9 cellular contexts compared by ENCODE assay signal in genomic region chr17:7852262-7852670, GRCh38. TPM values are rescaled to one million over a fixed set of nuclear protein-coding genes. Genes with fewer than 3 reads are reported as not detected.
DNase-seq lines count a peak whose midpoint lies in the region; ATAC-seq and TF ChIP-seq lines count a peak whose summit lies in the region.
"Had no signal": no experiment of that assay in that cellular context is flagged by ENCODE, and none has a peak within 500 bp of the region (broad histone marks: within the 10 kb centered on the region; RNA-seq: fewer than 3 reads in every experiment).

No MANE protein-coding gene starts in this region.

- H3K27me3 Mint-ChIP-seq in CD4-positive, CD25-positive, alpha-beta regulatory T cell: no peaks in the 10 kb centered on the region
- H3K27me3 Mint-ChIP-seq in naive thymus-derived CD8-positive, alpha-beta T cell: no peaks in the 10 kb centered on the region
- H3K27me3 Mint-ChIP-seq: stimulated activated naive CD8-positive, alpha-beta T cell treated with anti-CD3 and anti-CD28 coated beads, Interleukin-15, amount 100 ng/mL, for 72 hours had no signal

- no peak for TF ChIP-seq POLR2A in breast epithelium (IDR thresholded peaks at IDR 0.05)

- H3K4me1 Mint-ChIP-seq in CD4-positive, CD25-positive, alpha-beta regulatory T cell: peaks cover 0 to 27% (median 8%) of the 10 kb centered on the region in 4 donors
- H3K4me1 Mint-ChIP-seq in naive thymus-derived CD8-positive, alpha-beta T cell: peaks cover 16 to 25% (median 21%) of the 10 kb centered on the region in 4 donors

- intact Hi-C loops in breast epithelium (cut with DNase I; ENCODE audit: low total_unique reads): no loop called here

- peak overlapping the region in 2 of 4 donors; percentile 78 to 85 for H3K4me3 Mint-ChIP-seq in CD4-positive, CD25-positive, alpha-beta regulatory T cell
- H3K4me3 Mint-ChIP-seq in naive thymus-derived CD8-positive, alpha-beta T cell: peak overlapping the region in 4 of 10 donors; percentile 4 to 64 (median 22)

- H3K4me2 ChIP-seq in trophoblast cell (ENCODE audit: low read length): no peak overlapping the region

- peaks cover 1% of the 10 kb centered on the region for H3K79me2 ChIP-seq in trophoblast cell (ENCODE audit: control insufficient read depth, insufficient read depth, low read length, poor library complexity)

- WGBS in trophoblast cell (ENCODE audit: extremely low coverage, insufficient coverage, insufficient read length): no CpG with 5 or more reads among the region's 20 CpGs

- H3K4me1 ChIP-seq in CD4-positive, CD25-positive, alpha-beta regulatory T cell (ENCODE audit: control insufficient read depth, insufficient read depth, low read length, poor library complexity, severe bottlenecking): peaks cover 33% of the 10 kb centered on the region
- H3K4me1 ChIP-seq in HUES6 (ENCODE audit: control insufficient read depth, insufficient read depth, low read length) (peaks cover 23% of the 10 kb centered on the region), breast epithelium (peaks cover 8 to 9% of the 10 kb centered on the region in 2 donors), trophoblast cell (ENCODE audit: control insufficient read depth in 1 of 2, insufficient read depth in 2 of 2, low read length in 2 of 2) (peaks cover 16 to 30% of the 10 kb centered on the region in 2 experiments)

- H3K36me3 ChIP-seq in CD4-positive, CD25-positive, alpha-beta regulatory T cell (ENCODE audit: control insufficient read depth, insufficient read depth, low read length): peaks cover 16% of the 10 kb centered on the region
- H3K36me3 ChIP-seq in HUES6 (ENCODE audit: control insufficient read depth, insufficient read depth, low read length) (peaks cover 27% of the 10 kb centered on the region), breast epithelium (no peaks in the 10 kb centered on the region), trophoblast cell (ENCODE audit: control insufficient read depth in 1 of 2, insufficient read depth in 2 of 2, low read length in 2 of 2) (peaks cover 63 to 70% of the 10 kb centered on the region in 2 experiments)

- no peak overlapping the region for H2AK5ac ChIP-seq in trophoblast cell (ENCODE audit: low read length)

- TF ChIP-seq CTCF in breast epithelium (IDR thresholded peaks at IDR 0.05): no peak

- no peak overlapping the region for H2BK120ac ChIP-seq in trophoblast cell (ENCODE audit: insufficient read depth, low read length, poor library complexity)

- no peaks in the 10 kb centered on the region for H3K9me3 ChIP-seq in CD4-positive, CD25-positive, alpha-beta regulatory T cell (ENCODE audit: control insufficient read depth in 2 of 2, low read length in 2 of 2)
- H3K9me3 ChIP-seq in HUES6 (ENCODE audit: control insufficient read depth, insufficient read depth, low read depth, low read length) (no peaks in the 10 kb centered on the region), breast epithelium (no peaks in the 10 kb centered on the region), trophoblast cell (ENCODE audit: insufficient read depth, low read depth, low read length) (peaks cover 4% of the 10 kb centered on the region)

- DNase-seq in CD4-positive, CD25-positive, alpha-beta regulatory T cell: peak in 1 of 3 donors; percentile 28
- no peak for DNase-seq in breast epithelium (ENCODE audit: low spot score in 2 of 2)
- peak in 3 of 10 donors; percentile 24 to 71 (median 36) for DNase-seq in naive thymus-derived CD8-positive, alpha-beta T cell
- no peak for DNase-seq in NCI-H1436 treated with DMSO at 0.1 percent for 48 hours (lab: John Stamatoyannopoulos, UW)
- no peak for DNase-seq in NCI-H2107 treated with DMSO at 0.1 percent for 48 hours (lab: John Stamatoyannopoulos, UW; ENCODE audit: unreplicated experiment)
- no peak for DNase-seq in trophoblast cell
- DNase-seq in NCI-H526 (lab: John Stamatoyannopoulos, UW): no peak

- H4K12ac ChIP-seq in trophoblast cell (ENCODE audit: low read depth, low read length): no peak overlapping the region

- H3K18ac ChIP-seq in trophoblast cell (ENCODE audit: low read length): no peak overlapping the region

- H4K8ac ChIP-seq in trophoblast cell (ENCODE audit: low read depth, low read length): no peak overlapping the region

- H3K23ac ChIP-seq in trophoblast cell (ENCODE audit: low read length): no peak overlapping the region

- H2BK5ac ChIP-seq in trophoblast cell (ENCODE audit: low read depth, low read length, poor library complexity): no peak overlapping the region

- no peaks in the 10 kb centered on the region for H3K36me3 Mint-ChIP-seq in CD4-positive, CD25-positive, alpha-beta regulatory T cell
- H3K36me3 Mint-ChIP-seq in naive thymus-derived CD8-positive, alpha-beta T cell: peaks cover 0 to 26% (median 1%) of the 10 kb centered on the region in 3 donors

- POLR2A ChIA-PET in naive thymus-derived CD8-positive, alpha-beta T cell (lab: Charles Lee): interaction anchor here (0.6 to 5.8 kb wide), 5 partner anchors 10 to 157 kb away, joined by 3 to 96 read pairs (median 10); partner anchors contain the start of gene KDM6B

- H2AFZ ChIP-seq in trophoblast cell (ENCODE audit: insufficient read depth, low read length, poor library complexity): no peak overlapping the region

- peak overlapping the region; percentile 78 for H3K27ac ChIP-seq in CD4-positive, CD25-positive, alpha-beta regulatory T cell (ENCODE audit: insufficient read depth, low read length, poor library complexity, severe bottlenecking)
- H3K27ac ChIP-seq in HUES6 (ENCODE audit: low read depth, low read length) (no peak overlapping the region), breast epithelium (peak overlapping the region; percentile 35 to 44), trophoblast cell (ENCODE audit: low read depth, low read length) (no peak overlapping the region)

- H3K9ac ChIP-seq in HUES6 (ENCODE audit: low read length) (no peak overlapping the region), trophoblast cell (ENCODE audit: low read length) (no peak overlapping the region)

- H3K9me3 Mint-ChIP-seq in CD4-positive, CD25-positive, alpha-beta regulatory T cell: no peaks in the 10 kb centered on the region
- H3K9me3 Mint-ChIP-seq in naive thymus-derived CD8-positive, alpha-beta T cell: no peaks in the 10 kb centered on the region
- H3K9me3 Mint-ChIP-seq: stimulated activated naive CD8-positive, alpha-beta T cell treated with anti-CD3 and anti-CD28 coated beads, Interleukin-15, amount 100 ng/mL, for 72 hours had no signal

- H3K4ac ChIP-seq in trophoblast cell (ENCODE audit: low read depth, low read length): no peak overlapping the region

- no peak overlapping the region for H3K14ac ChIP-seq in trophoblast cell (ENCODE audit: low read length)

- H3K79me1 ChIP-seq in trophoblast cell (ENCODE audit: low read length): peaks cover 12% of the 10 kb centered on the region

- H2BK12ac ChIP-seq in trophoblast cell (ENCODE audit: low read length): no peak overlapping the region

- ATAC-seq in CD4-positive, CD25-positive, alpha-beta regulatory T cell (ENCODE audit: low read depth in 2 of 2): no peak
- no peak for ATAC-seq in naive thymus-derived CD8-positive, alpha-beta T cell

- H4K91ac ChIP-seq in trophoblast cell (ENCODE audit: low read depth, low read length): no peak overlapping the region

- H3K27me3 ChIP-seq in CD4-positive, CD25-positive, alpha-beta regulatory T cell (ENCODE audit: control insufficient read depth, insufficient read depth, low read length): no peaks in the 10 kb centered on the region
- H3K27me3 ChIP-seq in HUES6 (ENCODE audit: control insufficient read depth, insufficient read depth, low read length): peaks cover 47% of the 10 kb centered on the region
- no peaks in the 10 kb centered on the region for H3K27me3 ChIP-seq in breast epithelium
- no peaks in the 10 kb centered on the region for H3K27me3 ChIP-seq in trophoblast cell (ENCODE audit: insufficient read depth, low read length)

- H3K27ac Mint-ChIP-seq in CD4-positive, CD25-positive, alpha-beta regulatory T cell: peak overlapping the region; percentile 74 to 90 (median 79)
- peak overlapping the region in 8 of 10 donors; percentile 53 to 96 (median 89) for H3K27ac Mint-ChIP-seq in naive thymus-derived CD8-positive, alpha-beta T cell

- no peak overlapping the region for H3K4me3 ChIP-seq in CD4-positive, CD25-positive, alpha-beta regulatory T cell (ENCODE audit: low read depth, low read length)
- H3K4me3 ChIP-seq in HUES6 (ENCODE audit: low read depth, low read length) (peak overlapping the region; percentile 22; the same call in 1 of the 2 replicates), breast epithelium (peak overlapping the region in 1 of 3 donors; percentile 34), trophoblast cell (ENCODE audit: low read depth, low read length) (no peak overlapping the region)

RNA-seq across cellular contexts. Expression of gene TMEM88, which starts 2.6 kb away (rescaled TPM):
- total RNA-seq in CD4-positive, CD25-positive, alpha-beta regulatory T cell: 31.5 TPM
- not detected for polyA plus RNA-seq in CD4-positive, CD25-positive, alpha-beta regulatory T cell
- 10 to 100 TPM in 1 of 3 donors, 1 to 10 TPM in 2; 4.8 to 21.0 (median 5.7) TPM for total RNA-seq in breast epithelium
- 1 to 10 TPM; 6.9 to 7.2 TPM for total RNA-seq in naive thymus-derived CD8-positive, alpha-beta T cell
- not detected for polyA plus RNA-seq in naive thymus-derived CD8-positive, alpha-beta T cell
- polyA plus RNA-seq in trophoblast cell (2013): 23.8 and 25.6 TPM in 2 replicates

RNA-seq across cellular contexts. Expression of gene NAA38, which starts 5.1 kb away (rescaled TPM):
- total RNA-seq in CD4-positive, CD25-positive, alpha-beta regulatory T cell: 23.6 TPM
- polyA plus RNA-seq in CD4-positive, CD25-positive, alpha-beta regulatory T cell: 100 to 1,000 TPM; 128 to 192 (median 141) TPM
- 10 to 100 TPM; 84.7 to 92.4 (median 89.9) TPM for total RNA-seq in breast epithelium
- 10 to 100 TPM; 16.0 to 24.1 TPM for total RNA-seq in naive thymus-derived CD8-positive, alpha-beta T cell
- polyA plus RNA-seq in naive thymus-derived CD8-positive, alpha-beta T cell: 100 to 1,000 TPM; 125 to 169 (median 152) TPM
- 73.2 and 77.1 TPM in 2 replicates for polyA plus RNA-seq in trophoblast cell (2013)

RNA-seq across cellular contexts. Expression of gene CYB5D1, which starts 5.5 kb away (rescaled TPM):
- total RNA-seq in CD4-positive, CD25-positive, alpha-beta regulatory T cell: 11.8 TPM
- polyA plus RNA-seq in CD4-positive, CD25-positive, alpha-beta regulatory T cell: 1 to 10 TPM; 3.1 to 5.4 (median 4.2) TPM
- 10 to 100 TPM in 2 of 3 donors, 1 to 10 TPM in 1; 8.2 to 20.5 (median 13.4) TPM for total RNA-seq in breast epithelium
- total RNA-seq in naive thymus-derived CD8-positive, alpha-beta T cell: 1 to 10 TPM; 8.5 to 9.8 TPM
- 1 to 10 TPM; 3.5 to 6.0 (median 5.1) TPM for polyA plus RNA-seq in naive thymus-derived CD8-positive, alpha-beta T cell
- polyA plus RNA-seq in trophoblast cell (2013): 5.2 and 5.7 TPM in 2 replicates

RNA-seq across cellular contexts. Expression of gene KDM6B, which starts 18.2 kb away (rescaled TPM):
- 255 TPM for total RNA-seq in CD4-positive, CD25-positive, alpha-beta regulatory T cell
- under 1 TPM; 0.30 to 0.74 (median 0.42) TPM for polyA plus RNA-seq in CD4-positive, CD25-positive, alpha-beta regulatory T cell
- 10 to 100 TPM in 2 of 3 donors, 1 to 10 TPM in 1; 6.4 to 89.7 (median 10.5) TPM for total RNA-seq in breast epithelium
- total RNA-seq in naive thymus-derived CD8-positive, alpha-beta T cell: 100 to 1,000 TPM; 113 TPM
- 1 to 10 TPM in 2 of 3 donors, under 1 TPM in 1; 0.28 to 1.2 (median 1.0) TPM for polyA plus RNA-seq in naive thymus-derived CD8-positive, alpha-beta T cell
- polyA plus RNA-seq in trophoblast cell (2013): 34.8 and 36.0 TPM in 2 replicates

RNA-seq across cellular contexts. Expression of gene CHD3, which starts 36.3 kb away (rescaled TPM):
- 273 TPM for total RNA-seq in CD4-positive, CD25-positive, alpha-beta regulatory T cell
- 1 to 10 TPM; 5.0 to 9.0 (median 7.2) TPM for polyA plus RNA-seq in CD4-positive, CD25-positive, alpha-beta regulatory T cell
- 10 to 100 TPM; 47.5 to 99.0 (median 90.0) TPM for total RNA-seq in breast epithelium
- total RNA-seq in naive thymus-derived CD8-positive, alpha-beta T cell: 100 to 1,000 TPM; 277 to 281 TPM
- 10 to 100 TPM in 2 of 3 donors, 1 to 10 TPM in 1; 4.3 to 29.2 (median 15.5) TPM for polyA plus RNA-seq in naive thymus-derived CD8-positive, alpha-beta T cell
- polyA plus RNA-seq in trophoblast cell (2013): 38.1 and 38.8 TPM in 2 replicates

Comparison
In these comparisons a context has a peak if more than half of its experiments do, and no peak if none do; other contexts are left out.
1. H3K27ac ChIP-seq: peak in CD4-positive, CD25-positive, alpha-beta regulatory T cell (single experiment) and breast epithelium (2 of 2); none in HUES6 (single experiment) and trophoblast cell (single experiment).